Comparison of ENCODE assay signal across 19 cellular contexts in the genomic region with DNA sequence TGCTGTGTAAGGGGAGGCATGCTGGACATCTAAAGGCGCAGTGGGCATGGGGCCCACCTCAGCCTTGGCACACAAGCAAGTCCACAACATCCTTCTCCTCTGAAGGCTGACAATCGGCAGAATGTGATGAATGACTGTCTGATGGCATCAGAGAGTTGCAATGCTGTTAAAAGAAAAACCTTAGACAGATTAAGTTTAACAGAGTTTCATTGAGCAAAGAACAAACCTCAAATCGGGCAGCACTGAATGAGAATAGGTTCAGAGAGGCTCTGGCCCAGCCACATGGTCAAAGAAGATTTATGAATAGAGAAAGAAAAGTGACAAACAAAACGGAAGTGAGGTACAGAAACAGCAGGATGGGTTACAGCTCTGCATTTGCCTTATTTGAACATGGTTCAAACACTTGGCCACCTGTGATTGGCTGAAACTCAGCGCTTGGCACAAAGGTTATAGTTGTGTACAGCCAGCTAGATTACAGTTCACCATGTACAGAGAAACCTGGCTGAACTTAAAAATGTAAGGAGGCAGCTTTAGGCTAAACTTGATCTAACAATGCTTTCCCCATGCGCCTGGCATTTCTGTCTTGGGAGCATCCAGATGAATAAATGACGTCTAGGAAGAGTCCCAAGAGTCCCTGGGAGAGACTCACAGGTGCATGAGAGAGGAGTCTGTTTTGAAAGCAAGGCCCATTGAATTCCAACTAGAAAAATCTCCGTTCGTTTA.
"Had no signal": no experiment of that assay in that cellular context is flagged by ENCODE, and none has a peak within 500 bp of the region (broad histone marks: within the 10 kb centered on the region; RNA-seq: fewer than 3 reads in every experiment).

No MANE protein-coding gene starts in this region.

- FAIRE-seq: frontal cortex, small intestine had no signal

- H3K27ac Mint-ChIP-seq: activated naive CD8-positive, alpha-beta T cell treated with anti-CD3 and anti-CD28 coated beads, Interleukin-2, amount 10 ng/mL, durations not matched to agents 7 days and 5 days; activated T-helper 1 cell treated with anti-CD3 and anti-CD28 coated beads, Interleukin-12 subunit alpha, Interleukin-12 subunit beta, Interleukin-2, Interleukin-4 antibody, amounts not matched to agents 30 ng/mL and 10 ng/mL and 1 ng/mL, durations not matched to agents 14 hours and 24 hours and 36 hours; progenitor cell of endocrine pancreas; T-helper 17 cell had no signal

- H3K27me3 ChIP-seq: left lung had no signal

- ATAC-seq: right cardiac atrium; stimulated activated naive CD8-positive, alpha-beta T cell treated with anti-CD3 and anti-CD28 coated beads, Interleukin-15, amount 100 ng/mL, for 72 hours; T-helper 17 cell had no signal

- H3K27ac ChIP-seq: coronary artery, left lung, WERI-Rb-1 had no signal

- H3K9me3 Mint-ChIP-seq: activated T-helper 1 cell treated with anti-CD3 and anti-CD28 coated beads, Interleukin-12 subunit alpha, Interleukin-12 subunit beta, Interleukin-2, Interleukin-4 antibody, amounts not matched to agents 30 ng/mL and 10 ng/mL and 1 ng/mL, durations not matched to agents 14 hours and 24 hours and 36 hours; central memory CD8-positive, alpha-beta T cell; stimulated activated naive CD8-positive, alpha-beta T cell treated with anti-CD3 and anti-CD28 coated beads, Interleukin-15, amount 100 ng/mL, for 72 hours had no signal

- H3K4me1 Mint-ChIP-seq: activated naive CD8-positive, alpha-beta T cell treated with anti-CD3 and anti-CD28 coated beads, Interleukin-2, amount 10 ng/mL, durations not matched to agents 7 days and 5 days; stimulated activated naive CD8-positive, alpha-beta T cell treated with anti-CD3 and anti-CD28 coated beads, Interleukin-15, amount 100 ng/mL, for 72 hours; T-helper 17 cell had no signal

- H3K36me3 Mint-ChIP-seq: activated naive CD8-positive, alpha-beta T cell treated with anti-CD3 and anti-CD28 coated beads, Interleukin-2, amount 10 ng/mL, durations not matched to agents 7 days and 5 days; brain had no signal

- H3K27me3 Mint-ChIP-seq: stimulated activated naive CD8-positive, alpha-beta T cell treated with anti-CD3 and anti-CD28 coated beads, Interleukin-15, amount 100 ng/mL, for 72 hours had no signal

- H3K9me3 ChIP-seq: left lung had no signal

- H3K36me3 ChIP-seq: left lung, WERI-Rb-1 had no signal

- H3K4me3 Mint-ChIP-seq: activated naive CD8-positive, alpha-beta T cell treated with anti-CD3 and anti-CD28 coated beads, Interleukin-2, amount 10 ng/mL, durations not matched to agents 7 days and 5 days; activated T-helper 1 cell treated with anti-CD3 and anti-CD28 coated beads, Interleukin-12 subunit alpha, Interleukin-12 subunit beta, Interleukin-2, Interleukin-4 antibody, amounts not matched to agents 30 ng/mL and 10 ng/mL and 1 ng/mL, durations not matched to agents 14 hours and 24 hours and 36 hours; brain; central memory CD8-positive, alpha-beta T cell; stimulated activated naive CD8-positive, alpha-beta T cell treated with anti-CD3 and anti-CD28 coated beads, Interleukin-15, amount 100 ng/mL, for 72 hours; T-helper 17 cell had no signal

- H3K4me3 ChIP-seq: coronary artery, left lung had no signal

- DNase-seq: activated CD4-positive, alpha-beta T cell treated with anti-CD3 and anti-CD28 coated beads for 1 hour; activated CD4-positive, alpha-beta T cell treated with anti-CD3 and anti-CD28 coated beads, Interleukin-2, amount 50 U/mL, for 4 hours; activated gamma-delta T cell treated with Interleukin-2 at 50 U/mL for 16 hours; activated naive CD8-positive, alpha-beta T cell treated with anti-CD3 and anti-CD28 coated beads, Interleukin-2, amount 10 ng/mL, durations not matched to agents 7 days and 5 days; amygdala; head of caudate nucleus; right cardiac atrium; stimulated activated CD4-positive, alpha-beta T cell treated with anti-CD3 and anti-CD28 coated beads, Interleukin-4, amount 100 ng/mL, for 1 hour; stimulated activated naive CD8-positive, alpha-beta T cell treated with anti-CD3 and anti-CD28 coated beads, Interleukin-15, amount 100 ng/mL, for 72 hours; T-helper 17 cell had no signal
